ENCODE assay signal across 8 cellular contexts in the genomic region with DNA sequence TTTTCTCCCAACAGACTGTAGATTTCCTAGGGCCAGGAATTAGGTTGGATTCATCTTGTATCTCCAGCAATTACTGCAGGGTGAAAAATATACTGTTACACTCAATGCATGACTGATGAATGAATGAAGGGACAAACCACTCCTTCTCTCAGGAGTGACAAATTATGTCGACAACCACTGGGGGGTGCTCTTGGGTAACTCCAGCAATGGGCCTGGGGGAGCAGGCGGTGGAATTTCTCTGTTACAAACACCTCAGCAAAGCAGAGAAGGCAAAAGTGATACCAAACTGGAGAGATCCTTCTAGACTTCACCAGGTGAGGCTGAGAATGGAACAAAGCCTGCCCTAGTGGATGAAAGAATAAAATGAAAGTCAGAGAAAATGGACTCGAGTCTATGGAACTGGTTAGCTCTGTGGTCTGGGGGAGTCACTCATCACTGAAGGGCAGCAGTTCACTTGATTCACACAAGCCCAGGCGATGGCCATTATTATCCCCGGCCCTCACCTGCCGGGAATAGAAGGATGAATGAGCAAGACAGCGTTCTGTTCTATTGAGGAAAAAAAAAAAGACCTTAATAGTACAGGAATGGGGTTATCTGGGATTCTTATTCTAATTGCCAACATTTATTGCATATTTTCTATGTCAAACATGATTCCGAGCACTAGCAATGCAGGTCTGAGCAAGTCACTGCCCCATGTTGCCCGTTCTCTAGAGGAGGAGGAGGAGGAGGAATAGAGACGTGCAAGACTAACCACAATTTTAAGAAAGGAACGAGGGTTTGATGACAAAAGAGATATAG.
A peak's percentile ranks its signal among the peaks of the same experiment; 100 is the strongest.
DNase-seq lines count a peak whose midpoint lies in the region; ATAC-seq and TF ChIP-seq lines count a peak whose summit lies in the region.

No MANE protein-coding gene starts in this region.

- no peak overlapping the region for H2AFZ ChIP-seq in HCT116 (ENCODE audit: low read depth, low read length, poor library complexity, severe bottlenecking)

- H3K4me3 ChIP-seq in HCT116 (replicated peaks in 1 of 2; ENCODE audit: low read depth in 1 of 2, low read length in 2 of 2) (no peak overlapping the region), iPS DF 6.9 (ENCODE audit: low read length) (no peak overlapping the region)

- H3K36me3 ChIP-seq in HCT116 (ENCODE audit: control insufficient read depth in 1 of 2, insufficient read depth in 2 of 2, low read length in 2 of 2), result no peaks in the 10 kb centered on the region
- no peaks in the 10 kb centered on the region for H3K36me3 ChIP-seq in iPS DF 6.9 (ENCODE audit: control insufficient read depth, insufficient read depth, low read length)

- H3K9me3 ChIP-seq in HCT116 (ENCODE audit: control insufficient read depth in 1 of 2, insufficient read depth in 1 of 2, low read depth in 1 of 2, low read length in 2 of 2) (no peaks in the 10 kb centered on the region), iPS DF 6.9 (ENCODE audit: control insufficient read depth, insufficient read depth, low read length) (no peaks in the 10 kb centered on the region)

- DNase-seq in DMS53 (lab: John Stamatoyannopoulos, UW) (peak; percentile 74), HCT116 (ENCODE audit: low read depth, low spot score) (no peak), SK-MEL-5 (ENCODE audit: low read depth, low spot score) (peak; percentile 56), iPS DF 6.9 (ENCODE audit: low read depth, low spot score) (peak; percentile 50), omental fat pad (ENCODE audit: low spot score) (no peak)
- DNase-seq in activated CD4-positive, alpha-beta T cell treated with anti-CD3 and anti-CD28 coated beads, Interleukin-2, amount 50 U/mL, for 4 hours, result no peak

- H3K79me2 ChIP-seq in HCT116 (ENCODE audit: insufficient read depth, low read length), result no peaks in the 10 kb centered on the region

- no TSS peak for BruUV-seq in HCT116 (replicated peaks; lab: Mats Ljungman, UMichigan)

- RAD21 ChIA-PET in HCT116 (lab: Charles Lee; ENCODE audit: low non-redundant PET in 1 of 2, low total read pairs in 2 of 2, uncharacterized antibody in 2 of 2, unreplicated experiment in 2 of 2), result no interaction called here

- POLR2A ChIA-PET in HCT116 (lab: Charles Lee), result no interaction called here

- TF ChIP-seq POLR2A in HCT116 (IDR thresholded peaks at IDR 0.05; ENCODE audit: borderline replicate concordance, extremely low read depth, insufficient read depth, insufficient read length), result no peak

- H4K20me1 ChIP-seq in HCT116 (ENCODE audit: insufficient read depth), result no peaks in the 10 kb centered on the region

- H3K4me1 ChIP-seq in HCT116 (ENCODE audit: control insufficient read depth in 1 of 2, insufficient read depth in 2 of 2, low read length in 2 of 2), result no peaks in the 10 kb centered on the region
- H3K4me1 ChIP-seq in iPS DF 6.9 (ENCODE audit: control insufficient read depth, insufficient read depth, low read length), result peaks cover 5% of the 10 kb centered on the region; the same call in 1 of the 2 replicates

- in situ Hi-C loops in SK-MEL-5 (cut with HindIII; ENCODE audit: low pct_unique_long_range_greater_than_20kb, low sequenced_read_pairs), result no loop called here

- H3K4me2 ChIP-seq in HCT116 (ENCODE audit: low read length), result no peak overlapping the region

- no CpG with 5 or more reads among the region's 11 CpGs for WGBS in iPS DF 6.9 (ENCODE audit: insufficient coverage, insufficient read length)

- no peak overlapping the region for H3K27ac ChIP-seq in HCT116 (ENCODE audit: low read depth, low read length)
- H3K27ac ChIP-seq in iPS DF 6.9 (ENCODE audit: low read length), result no peak overlapping the region

- ATAC-seq in HCT116, result no peak
- no peak for ATAC-seq in GM21737 (IDR thresholded peaks at IDR 0.05; ENCODE audit: unreplicated experiment)
- no peak for ATAC-seq in omental fat pad (ENCODE audit: low FRiP score)
- ATAC-seq in HG03095 (IDR thresholded peaks at IDR 0.05; ENCODE audit: unreplicated experiment), result no peak

- no peak overlapping the region for H3K9ac ChIP-seq in HCT116 (ENCODE audit: low read length)

- H3K27me3 ChIP-seq in HCT116 (ENCODE audit: insufficient read depth, low read length), result no peaks in the 10 kb centered on the region
- no peaks in the 10 kb centered on the region for H3K27me3 ChIP-seq in iPS DF 6.9 (ENCODE audit: control insufficient read depth, insufficient read depth, low read length)

- TF ChIP-seq RAD21 in HCT116 (IDR thresholded peaks at IDR 0.05; ENCODE audit: low read depth), result peak; percentile 12; the same call in 1 of the 2 replicates

- CTCF ChIA-PET in HCT116 (lab: Charles Lee), result no interaction called here

- intact Hi-C loops in HCT116 (cut with micrococcal nuclease), result no loop called here

- no peaks in the 10 kb centered on the region for H3K9me2 ChIP-seq in HCT116 (ENCODE audit: insufficient read depth)

- TF ChIP-seq CTCF in HCT116 (IDR thresholded peaks at IDR 0.05 in 2 of 3, conservative IDR thresholded peaks at IDR 0.05 in 1 of 3; ENCODE audit: borderline replicate concordance in 1 of 3, insufficient read depth in 1 of 3, low read depth in 2 of 3, low read length in 2 of 3) (peak in 2 of 3 experiments; percentile 20 to 52; a peak in 3 of 6 replicates), omental fat pad (IDR thresholded peaks at IDR 0.05) (no peak)

TF ChIP-seq in HCT116, 20 proteins besides CTCF, POLR2A, EP300 and RAD21:
- no peak for TF ChIP-seq ZFX (IDR thresholded peaks at IDR 0.05)
- TF ChIP-seq SP1 (IDR thresholded peaks at IDR 0.05; ENCODE audit: low read depth), result no peak
- TF ChIP-seq CBX3 (IDR thresholded peaks at IDR 0.05; ENCODE audit: low read depth), result no peak
- TF ChIP-seq TCF7L2 (IDR thresholded peaks at IDR 0.05; ENCODE audit: borderline replicate concordance, extremely low read depth, insufficient read depth, insufficient read length), result no peak
- no peak for TF ChIP-seq CEBPB (IDR thresholded peaks at IDR 0.05; ENCODE audit: low read depth)
TF ChIP-seq in HCT116: peak in this region for 0.

Comparison
In these comparisons a context has a peak if more than half of its experiments do, and no peak if none do; other contexts are left out.
1. DNase-seq: peak in DMS53 (single experiment), SK-MEL-5 (single experiment) and iPS DF 6.9 (single experiment); none in HCT116 (single experiment), activated CD4-positive, alpha-beta T cell treated with anti-CD3 and anti-CD28 coated beads, Interleukin-2, amount 50 U/mL, for 4 hours (0 of 2) and omental fat pad (single experiment).
2. CTCF ChIP-seq: peak in HCT116 (2 of 3); none in omental fat pad (0 of 3).